15 cellular contexts compared by ENCODE assay signal in genomic region chr1:236844499-236845271, GRCh38. TPM values are rescaled to one million over a fixed set of nuclear protein-coding genes. Genes with fewer than 3 reads are reported as not detected.
DNase-seq lines count a peak whose midpoint lies in the region; ATAC-seq and TF ChIP-seq lines count a peak whose summit lies in the region.
"Had no signal": no experiment of that assay in that cellular context is flagged by ENCODE, and none has a peak within 500 bp of the region (broad histone marks: within the 10 kb centered on the region; RNA-seq: fewer than 3 reads in every experiment).

No MANE protein-coding gene starts in this region.

- H3K9ac ChIP-seq in mesendoderm (ENCODE audit: low read length) = no peak overlapping the region

- H3K27ac ChIP-seq in mesendoderm (ENCODE audit: low read depth, low read length) = no peak overlapping the region
- H3K27ac ChIP-seq: vagina had no signal

- H4K8ac ChIP-seq in mesendoderm (ENCODE audit: low read depth, low read length) = no peak overlapping the region

- no peak overlapping the region for H3K23ac ChIP-seq in mesendoderm (ENCODE audit: low read length)

- H3K4me3 ChIP-seq in AG10803 (ENCODE audit: low read length) = no peak overlapping the region
- no peak overlapping the region for H3K4me3 ChIP-seq in fibroblast of villous mesenchyme (ENCODE audit: low read depth, low read length)
- H3K4me3 ChIP-seq in mesendoderm (ENCODE audit: low read length) = no peak overlapping the region
- H3K4me3 ChIP-seq: lung, vagina had no signal

- H3K36me3 ChIP-seq in mesendoderm (ENCODE audit: control insufficient read depth, insufficient read depth, low read length) = peaks cover 2% of the 10 kb centered on the region

- H3K79me1 ChIP-seq in mesendoderm (ENCODE audit: low read length) = no peaks in the 10 kb centered on the region

- H3K4me1 ChIP-seq in mesendoderm (ENCODE audit: control insufficient read depth, low read depth, low read length) = no peaks in the 10 kb centered on the region

- DNase-seq in AG10803 (ENCODE audit: low read depth) (peak; percentile 62), RKO (ENCODE audit: low spot score) (peak; percentile 2), fibroblast of villous mesenchyme (ENCODE audit: low read depth) (peak; percentile 76), mesendoderm (peak; percentile 29), NCI-H128 (lab: John Stamatoyannopoulos, UW; ENCODE audit: unreplicated experiment) (no peak), dermis blood vessel endothelial cell (no peak), nucleus accumbens (lab: John Stamatoyannopoulos, UW) (no peak)
- DNase-seq: activated CD8-positive, alpha-beta memory T cell treated with anti-CD3 and anti-CD28 coated beads, Interleukin-2, amount 10 ng/mL, durations not matched to agents 7 days and 5 days; AML-193; GF-D8; NCI-H1417; NCI-H510A treated with DMSO at 0.1 percent for 48 hours had no signal

- H3K18ac ChIP-seq in mesendoderm (ENCODE audit: low read length) = no peak overlapping the region

- no CpG with 5 or more reads among the region's 5 CpGs for WGBS in mesendoderm (ENCODE audit: extremely low coverage, insufficient coverage, low lambda C conversion rate)

- no peak overlapping the region for H2BK15ac ChIP-seq in mesendoderm (replicated peaks; ENCODE audit: low read depth)

- no peak overlapping the region for H3K4ac ChIP-seq in mesendoderm (ENCODE audit: low read depth, low read length)

- H2AK5ac ChIP-seq in mesendoderm (ENCODE audit: low read length) = no peak overlapping the region

- no peak overlapping the region for H4K5ac ChIP-seq in mesendoderm (ENCODE audit: low read length)

- no peak for TF ChIP-seq POLR2A in GM18505 (IDR thresholded peaks at IDR 0.05; ENCODE audit: borderline replicate concordance, extremely low read depth, insufficient read depth, insufficient read length)

- no peak for ATAC-seq in GM18505 (IDR thresholded peaks at IDR 0.05; ENCODE audit: unreplicated experiment)
- ATAC-seq: activated CD8-positive, alpha-beta memory T cell treated with anti-CD3 and anti-CD28 coated beads, Interleukin-2, amount 10 ng/mL, durations not matched to agents 7 days and 5 days had no signal

- H3K79me2 ChIP-seq in mesendoderm (ENCODE audit: control insufficient read depth, insufficient read depth, low read length) = no peaks in the 10 kb centered on the region

- H2BK5ac ChIP-seq in mesendoderm (ENCODE audit: low read length) = no peak overlapping the region

- no peak overlapping the region for H3K4me2 ChIP-seq in mesendoderm (ENCODE audit: low read length)

- H2BK120ac ChIP-seq in mesendoderm (ENCODE audit: low read depth, low read length) = no peak overlapping the region

- H3K56ac ChIP-seq in mesendoderm (ENCODE audit: low read length) = no peak overlapping the region

- H3K27me3 ChIP-seq in mesendoderm (ENCODE audit: insufficient read depth, low read length, poor library complexity) = no peaks in the 10 kb centered on the region
- H3K27me3 ChIP-seq: vagina had no signal

- TF ChIP-seq CTCF in AG10803 (conservative IDR thresholded peaks at IDR 0.05; ENCODE audit: low read length) = no peak
- no peak for TF ChIP-seq CTCF in fibroblast of villous mesenchyme (IDR thresholded peaks at IDR 0.05; ENCODE audit: insufficient read depth, low read depth, low read length)

RNA-seq across cellular contexts. Expression of gene MTR, which starts 49.6 kb away (rescaled TPM):
- total RNA-seq in fibroblast of villous mesenchyme (26.7 and 34.5 TPM in 2 replicates), dermis blood vessel endothelial cell (34.9 and 42.4 TPM in 2 replicates)
- 8.5 TPM for polyA plus RNA-seq in mesendoderm (2013, experiment 1 of 2)
- polyA plus RNA-seq in mesendoderm (2013, experiment 2 of 2) = 7.7 TPM

Comparison
In these comparisons a context has a peak if more than half of its experiments do, and no peak if none do; other contexts are left out.
1. DNase-seq: peak in AG10803 (single experiment), RKO (single experiment), fibroblast of villous mesenchyme (single experiment) and mesendoderm (single experiment); none in NCI-H128 (single experiment), dermis blood vessel endothelial cell (single experiment) and nucleus accumbens (0 of 56).